11 cellular contexts compared by ENCODE assay signal in genomic region chr4:38785901-38786402, GRCh38. TPM values are rescaled to one million over a fixed set of nuclear protein-coding genes. Genes with fewer than 3 reads are reported as not detected.
DNase-seq lines count a peak whose midpoint lies in the region; ATAC-seq and TF ChIP-seq lines count a peak whose summit lies in the region.
"Had no signal": no experiment of that assay in that cellular context is flagged by ENCODE, and none has a peak within 500 bp of the region (broad histone marks: within the 10 kb centered on the region; RNA-seq: fewer than 3 reads in every experiment).

No MANE protein-coding gene starts in this region.

- peak overlapping the region; percentile 93 for H3K27ac ChIP-seq in OCI-LY3 (ENCODE audit: low read length)

- intact Hi-C loops in activated CD4-positive, alpha-beta T cell treated with anti-CD3 and anti-CD28 coated beads, Interleukin-2, amount 10 ng/mL, durations not matched to agents 24 days and 14 days (cut with micrococcal nuclease): no loop called here

- H3K36me3 Mint-ChIP-seq in activated CD4-positive, alpha-beta T cell treated with anti-CD3 and anti-CD28 coated beads, Interleukin-2, amount 10 ng/mL, durations not matched to agents 24 days and 14 days (ENCODE audit: low read depth): peaks cover 18% of the 10 kb centered on the region
- H3K36me3 Mint-ChIP-seq in activated CD4-positive, alpha-beta T cell treated with anti-CD3 and anti-CD28 coated beads, Interleukin-2, amount 10 ng/mL, durations not matched to agents 7 days and 5 days (ENCODE audit: low read depth): peaks cover 12% of the 10 kb centered on the region
- no peaks in the 10 kb centered on the region for H3K36me3 Mint-ChIP-seq in endothelial cell (ENCODE audit: low read depth, unreplicated experiment)

- H3K79me2 ChIP-seq in OCI-LY3 (ENCODE audit: low read length): peaks cover 16% of the 10 kb centered on the region

- H3K4me2 ChIP-seq in OCI-LY3 (ENCODE audit: low read length): peak overlapping the region; percentile 48
- H3K4me2 ChIP-seq: A549 had no signal

- DNase-seq in activated CD4-positive, alpha-beta T cell treated with anti-CD3 and anti-CD28 coated beads, Interleukin-2, amount 10 ng/mL, durations not matched to agents 24 days and 14 days: peak; percentile 47
- DNase-seq in activated CD4-positive, alpha-beta T cell treated with anti-CD3 and anti-CD28 coated beads, Interleukin-2, amount 10 ng/mL, durations not matched to agents 7 days and 5 days: no peak
- peak; percentile 84 for DNase-seq in pons (ENCODE audit: low spot score)
- DNase-seq in NCI-H146 (lab: John Stamatoyannopoulos, UW): no peak
- DNase-seq in endothelial cell (ENCODE audit: low spot score): no peak
- no peak for DNase-seq in GM19240 (ENCODE audit: insufficient read length, low spot score)
- DNase-seq: activated naive CD4-positive, alpha-beta T cell treated with anti-CD3 and anti-CD28 coated beads for 36 hours; NCI-H1048 had no signal

- H3K4me1 Mint-ChIP-seq in activated CD4-positive, alpha-beta T cell treated with anti-CD3 and anti-CD28 coated beads, Interleukin-2, amount 10 ng/mL, durations not matched to agents 24 days and 14 days: peaks cover 16% of the 10 kb centered on the region
- peaks cover 10% of the 10 kb centered on the region for H3K4me1 Mint-ChIP-seq in activated CD4-positive, alpha-beta T cell treated with anti-CD3 and anti-CD28 coated beads, Interleukin-2, amount 10 ng/mL, durations not matched to agents 7 days and 5 days
- H3K4me1 Mint-ChIP-seq in endothelial cell (ENCODE audit: unreplicated experiment): peaks cover 3% of the 10 kb centered on the region

- peaks cover 31% of the 10 kb centered on the region for H3K36me3 ChIP-seq in OCI-LY3 (replicated peaks; ENCODE audit: low read depth, low read length)

- H2AFZ ChIP-seq in OCI-LY3 (ENCODE audit: low read depth, low read length): peak overlapping the region; percentile 6; the same call in 1 of the 2 replicates

- peaks cover 48% of the 10 kb centered on the region for H3K4me1 ChIP-seq in OCI-LY3 (ENCODE audit: low read length)

- peaks cover 2% of the 10 kb centered on the region for H3K27me3 Mint-ChIP-seq in activated CD4-positive, alpha-beta T cell treated with anti-CD3 and anti-CD28 coated beads, Interleukin-2, amount 10 ng/mL, durations not matched to agents 24 days and 14 days
- H3K27me3 Mint-ChIP-seq in activated CD4-positive, alpha-beta T cell treated with anti-CD3 and anti-CD28 coated beads, Interleukin-2, amount 10 ng/mL, durations not matched to agents 7 days and 5 days: peaks cover 4% of the 10 kb centered on the region
- H3K27me3 Mint-ChIP-seq in endothelial cell (ENCODE audit: unreplicated experiment): peaks cover 3% of the 10 kb centered on the region

- ATAC-seq in HG02885 (IDR thresholded peaks at IDR 0.05; ENCODE audit: poor library complexity, unreplicated experiment): peak; percentile 68
- ATAC-seq: A549 had no signal

- H3K4me3 ChIP-seq in OCI-LY3 (ENCODE audit: low read length): peak overlapping the region; percentile 9; the same call in 1 of the 2 replicates
- H3K4me3 ChIP-seq: A549 had no signal

- POLR2A ChIA-PET in activated CD4-positive, alpha-beta T cell treated with anti-CD3 and anti-CD28 coated beads, Interleukin-2, amount 10 ng/mL, durations not matched to agents 7 days and 5 days (lab: Charles Lee): no interaction called here

- no peaks in the 10 kb centered on the region for H4K20me1 ChIP-seq in OCI-LY3 (ENCODE audit: insufficient read depth, low read length)

- no peak overlapping the region for H3K4me3 Mint-ChIP-seq in activated CD4-positive, alpha-beta T cell treated with anti-CD3 and anti-CD28 coated beads, Interleukin-2, amount 10 ng/mL, durations not matched to agents 24 days and 14 days
- no peak overlapping the region for H3K4me3 Mint-ChIP-seq in activated CD4-positive, alpha-beta T cell treated with anti-CD3 and anti-CD28 coated beads, Interleukin-2, amount 10 ng/mL, durations not matched to agents 7 days and 5 days
- H3K4me3 Mint-ChIP-seq in endothelial cell (ENCODE audit: unreplicated experiment): no peak overlapping the region
- H3K4me3 Mint-ChIP-seq: activated naive CD4-positive, alpha-beta T cell treated with anti-CD3 and anti-CD28 coated beads for 36 hours had no signal

- CTCF ChIA-PET in activated CD4-positive, alpha-beta T cell treated with anti-CD3 and anti-CD28 coated beads, Interleukin-2, amount 10 ng/mL, durations not matched to agents 7 days and 5 days (lab: Charles Lee): interaction anchor here (0.6 to 1.5 kb wide), 2 partner anchors 9 to 13 kb away, joined by 3 to 4 read pairs; no protein-coding TSS in a partner anchor

- TF ChIP-seq CTCF in OCI-LY3 (IDR thresholded peaks at IDR 0.05; ENCODE audit: low read depth, low read length) (peak; percentile 13), endothelial cell (IDR thresholded peaks at IDR 0.05; ENCODE audit: unreplicated experiment) (no peak)

- peak overlapping the region; percentile 56; the same call in 1 of the 2 replicates for H3K9ac ChIP-seq in OCI-LY3 (ENCODE audit: low read length)

- no peaks in the 10 kb centered on the region for H3K27me3 ChIP-seq in OCI-LY3 (ENCODE audit: low read depth, low read length)

- peaks cover 7% of the 10 kb centered on the region for H3K9me3 Mint-ChIP-seq in activated CD4-positive, alpha-beta T cell treated with anti-CD3 and anti-CD28 coated beads, Interleukin-2, amount 10 ng/mL, durations not matched to agents 24 days and 14 days
- H3K9me3 Mint-ChIP-seq in activated CD4-positive, alpha-beta T cell treated with anti-CD3 and anti-CD28 coated beads, Interleukin-2, amount 10 ng/mL, durations not matched to agents 7 days and 5 days: peaks cover 6% of the 10 kb centered on the region
- no peaks in the 10 kb centered on the region for H3K9me3 Mint-ChIP-seq in endothelial cell (ENCODE audit: unreplicated experiment)

- H3K27ac Mint-ChIP-seq in activated CD4-positive, alpha-beta T cell treated with anti-CD3 and anti-CD28 coated beads, Interleukin-2, amount 10 ng/mL, durations not matched to agents 24 days and 14 days: no peak overlapping the region
- no peak overlapping the region for H3K27ac Mint-ChIP-seq in activated CD4-positive, alpha-beta T cell treated with anti-CD3 and anti-CD28 coated beads, Interleukin-2, amount 10 ng/mL, durations not matched to agents 7 days and 5 days
- H3K27ac Mint-ChIP-seq in endothelial cell (ENCODE audit: unreplicated experiment): no peak overlapping the region
- H3K27ac Mint-ChIP-seq: activated naive CD4-positive, alpha-beta T cell treated with anti-CD3 and anti-CD28 coated beads for 36 hours had no signal

- peaks cover 13% of the 10 kb centered on the region for H3K9me3 ChIP-seq in OCI-LY3 (ENCODE audit: insufficient read depth, low read length)

RNA-seq across cellular contexts. Expression of gene TLR10, which starts 3.2 kb away (rescaled TPM):
- total RNA-seq in activated CD4-positive, alpha-beta T cell treated with anti-CD3 and anti-CD28 coated beads, Interleukin-2, amount 10 ng/mL, durations not matched to agents 24 days and 14 days: not detected in 2 replicates
- under 1 TPM in 1 of 2 experiments, not detected in 1; 0.23 TPM for total RNA-seq in activated CD4-positive, alpha-beta T cell treated with anti-CD3 and anti-CD28 coated beads, Interleukin-2, amount 10 ng/mL, durations not matched to agents 7 days and 5 days
- not detected for total RNA-seq in endothelial cell (ENCODE audit: unreplicated experiment)

RNA-seq across cellular contexts. Expression of gene TLR1, which starts 18.6 kb away (rescaled TPM):
- 0.85 and 2.6 TPM in 2 replicates for total RNA-seq in activated CD4-positive, alpha-beta T cell treated with anti-CD3 and anti-CD28 coated beads, Interleukin-2, amount 10 ng/mL, durations not matched to agents 24 days and 14 days
- 10 to 100 TPM; 19.5 to 21.0 TPM for total RNA-seq in activated CD4-positive, alpha-beta T cell treated with anti-CD3 and anti-CD28 coated beads, Interleukin-2, amount 10 ng/mL, durations not matched to agents 7 days and 5 days
- 0.23 TPM for total RNA-seq in endothelial cell (ENCODE audit: unreplicated experiment)

Comparison
In these comparisons a context has a peak if more than half of its experiments do, and no peak if none do; other contexts are left out.
1. DNase-seq: peak in activated CD4-positive, alpha-beta T cell treated with anti-CD3 and anti-CD28 coated beads, Interleukin-2, amount 10 ng/mL, durations not matched to agents 24 days and 14 days (single experiment) and pons (single experiment); none in activated CD4-positive, alpha-beta T cell treated with anti-CD3 and anti-CD28 coated beads, Interleukin-2, amount 10 ng/mL, durations not matched to agents 7 days and 5 days (single experiment), NCI-H146 (single experiment), endothelial cell (single experiment) and GM19240 (single experiment).